9 cellular contexts compared by ENCODE assay signal in genomic region chr7:19663816-19664531, GRCh38. TPM values are rescaled to one million over a fixed set of nuclear protein-coding genes. Genes with fewer than 3 reads are reported as not detected.
A peak's percentile ranks its signal among the peaks of the same experiment; 100 is the strongest.
DNase-seq lines count a peak whose midpoint lies in the region; ATAC-seq lines count a peak whose summit lies in the region.
"Had no signal": no experiment of that assay in that cellular context is flagged by ENCODE, and none has a peak within 500 bp of the region (broad histone marks: within the 10 kb centered on the region; RNA-seq: fewer than 3 reads in every experiment).

No MANE protein-coding gene starts in this region.

- POLR2A ChIA-PET in activated CD4-positive, alpha-beta T cell treated with anti-CD3 and anti-CD28 coated beads, Interleukin-2, amount 10 ng/mL, durations not matched to agents 7 days and 5 days (lab: Charles Lee): no interaction called here

- no peaks in the 10 kb centered on the region for H3K9me3 ChIP-seq in T-helper 17 cell (ENCODE audit: control insufficient read depth, low read length, poor library complexity, severe bottlenecking)

- ATAC-seq in GM18502 (IDR thresholded peaks at IDR 0.05; ENCODE audit: poor library complexity, unreplicated experiment) (peak; percentile 96), GM21528 (IDR thresholded peaks at IDR 0.05; ENCODE audit: low FRiP score, unreplicated experiment) (peak; percentile 98), HG03521 (IDR thresholded peaks at IDR 0.05; ENCODE audit: unreplicated experiment) (peak; percentile 89), T-helper 17 cell (peak; percentile 35)

- H3K36me3 Mint-ChIP-seq in T-helper 17 cell (ENCODE audit: low read depth): no peaks in the 10 kb centered on the region
- H3K36me3 Mint-ChIP-seq in activated CD4-positive, alpha-beta T cell treated with anti-CD3 and anti-CD28 coated beads, Interleukin-2, amount 10 ng/mL, durations not matched to agents 7 days and 5 days (ENCODE audit: low read depth): no peaks in the 10 kb centered on the region

- H3K27ac Mint-ChIP-seq in T-helper 17 cell: peak overlapping the region; percentile 6
- no peak overlapping the region for H3K27ac Mint-ChIP-seq in activated CD4-positive, alpha-beta T cell treated with anti-CD3 and anti-CD28 coated beads, Interleukin-2, amount 10 ng/mL, durations not matched to agents 7 days and 5 days

- H3K9me3 Mint-ChIP-seq in activated CD4-positive, alpha-beta T cell treated with anti-CD3 and anti-CD28 coated beads, Interleukin-2, amount 10 ng/mL, durations not matched to agents 7 days and 5 days: no peaks in the 10 kb centered on the region

- H3K4me3 Mint-ChIP-seq in T-helper 17 cell: peak overlapping the region; percentile 33
- H3K4me3 Mint-ChIP-seq in activated CD4-positive, alpha-beta T cell treated with anti-CD3 and anti-CD28 coated beads, Interleukin-2, amount 10 ng/mL, durations not matched to agents 7 days and 5 days: no peak overlapping the region

- peaks cover 18% of the 10 kb centered on the region for H3K27me3 Mint-ChIP-seq in T-helper 17 cell
- H3K27me3 Mint-ChIP-seq in activated CD4-positive, alpha-beta T cell treated with anti-CD3 and anti-CD28 coated beads, Interleukin-2, amount 10 ng/mL, durations not matched to agents 7 days and 5 days: peaks cover 13% of the 10 kb centered on the region

- no peak for DNase-seq in T-helper 17 cell
- no peak for DNase-seq in ecto neural progenitor cell (ENCODE audit: low spot score)
- no peak for DNase-seq in activated CD4-positive, alpha-beta T cell treated with anti-CD3 and anti-CD28 coated beads, Interleukin-2, amount 10 ng/mL, durations not matched to agents 7 days and 5 days
- no peak for DNase-seq in hepatic stellate cell (ENCODE audit: low spot score)
- no peak for DNase-seq in effector CD4-positive, alpha-beta T cell
- DNase-seq: activated CD4-positive, CD25-positive, alpha-beta regulatory T cell treated with anti-CD3 and anti-CD28 coated beads, Interleukin-2, amount 50 U/mL, for 72 hours had no signal

- CTCF ChIA-PET in activated CD4-positive, alpha-beta T cell treated with anti-CD3 and anti-CD28 coated beads, Interleukin-2, amount 10 ng/mL, durations not matched to agents 7 days and 5 days (lab: Charles Lee): no interaction called here

- peaks cover 9% of the 10 kb centered on the region for H3K4me1 Mint-ChIP-seq in T-helper 17 cell
- peaks cover 7% of the 10 kb centered on the region for H3K4me1 Mint-ChIP-seq in activated CD4-positive, alpha-beta T cell treated with anti-CD3 and anti-CD28 coated beads, Interleukin-2, amount 10 ng/mL, durations not matched to agents 7 days and 5 days

RNA-seq across cellular contexts. Expression of gene POLR1F, which starts 44.9 kb away (rescaled TPM):
- 10 to 100 TPM; 25.1 to 28.2 TPM for total RNA-seq in T-helper 17 cell
- total RNA-seq in activated CD4-positive, alpha-beta T cell treated with anti-CD3 and anti-CD28 coated beads, Interleukin-2, amount 10 ng/mL, durations not matched to agents 7 days and 5 days: 10 to 100 TPM; 15.5 to 17.0 TPM

Comparison
In these comparisons a context has a peak if more than half of its experiments do, and no peak if none do; other contexts are left out.
1. ATAC-seq: peak in every context shown above with its lines; median percentile 98 in GM21528; 96 in GM18502; 89 in HG03521; 35 in T-helper 17 cell.